In genomic region chr9:37345038-37345437, GRCh38 we compare ENCODE assay signal across 1 cellular context.
TF ChIP-seq lines count a peak whose summit lies in the region.

No MANE protein-coding gene starts in this region.

TF ChIP-seq in K562, 482 proteins besides CTCF, POLR2A, EP300 and RAD21 (continued from another document):
- no peak for TF ChIP-seq RERE (CRISPR knock-in tag; IDR thresholded peaks at IDR 0.05; ENCODE audit: borderline replicate concordance)
- peak; percentile 53; the same call in 1 of the 2 replicates for TF ChIP-seq ATF3 (IDR thresholded peaks at IDR 0.05)
- TF ChIP-seq ATF3 (CRISPR knock-in tag; conservative IDR thresholded peaks at IDR 0.05) = no peak
- no peak for TF ChIP-seq IRF1 (CRISPR knock-in tag; IDR thresholded peaks at IDR 0.05; ENCODE audit: borderline replicate concordance)
- no peak for TF ChIP-seq MAX (CRISPR knock-in tag; IDR thresholded peaks at IDR 0.05)
- TF ChIP-seq ATF7 (IDR thresholded peaks at IDR 0.05) = peak; percentile 67; the same call in 1 of the 2 replicates
